16 cellular contexts compared by ENCODE assay signal in the genomic region with DNA sequence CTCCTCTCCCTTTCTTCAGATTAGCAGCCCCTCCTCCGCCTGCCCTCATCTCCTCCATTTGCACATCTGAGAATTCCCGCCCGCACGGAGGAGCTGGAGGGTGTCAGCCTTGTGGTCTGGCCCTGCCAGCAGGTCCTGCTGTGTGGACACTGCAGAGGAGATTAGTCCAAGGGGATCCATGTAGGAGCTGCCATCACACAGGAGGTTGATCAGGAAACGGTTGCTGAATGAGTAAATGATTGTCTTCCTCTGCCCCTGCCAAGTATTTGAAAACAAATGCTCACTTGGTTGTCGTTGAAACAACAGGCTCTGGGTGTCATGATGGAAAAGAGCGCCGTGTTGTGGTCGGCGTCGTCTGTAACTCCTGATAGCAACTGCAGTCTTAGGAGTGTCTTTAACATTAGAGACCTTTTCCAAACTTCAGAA.
DNase-seq lines count a peak whose midpoint lies in the region; ATAC-seq and TF ChIP-seq lines count a peak whose summit lies in the region.
"Had no signal": no experiment of that assay in that cellular context is flagged by ENCODE, and none has a peak within 500 bp of the region (broad histone marks: within the 10 kb centered on the region; RNA-seq: fewer than 3 reads in every experiment).

No MANE protein-coding gene starts in this region.

- H3K4me3 Mint-ChIP-seq in stimulated activated memory B cell treated with anti-CD40 and anti-IgM and Interleukin-4, amounts not matched to agents 10 μg/mL and 1 μg/mL and 100 μg/mL, for 72 hours: no peak overlapping the region
- H3K4me3 Mint-ChIP-seq: activated CD4-positive, alpha-beta T cell treated with anti-CD3 and anti-CD28 coated beads, Interleukin-2, amount 10 ng/mL, durations not matched to agents 7 days and 5 days; CD14-positive monocyte had no signal

- CTCF ChIA-PET in IMR-90 (lab: Yijun Ruan, JAX): no interaction called here

- H3K4me3 ChIP-seq in IMR-90 (ENCODE audit: insufficient read depth, low read depth, low read length): no peak overlapping the region
- no peak overlapping the region for H3K4me3 ChIP-seq in brain microvascular endothelial cell (ENCODE audit: low read depth, low read length)
- H3K4me3 ChIP-seq: ascending aorta had no signal

- H3K4me2 ChIP-seq in IMR-90 (ENCODE audit: low read depth, low read length): no peak overlapping the region

- H3K9me1 ChIP-seq in IMR-90 (ENCODE audit: insufficient read depth, low read length): peaks cover 16% of the 10 kb centered on the region

- peaks cover 62% of the 10 kb centered on the region for H3K36me3 Mint-ChIP-seq in stimulated activated memory B cell treated with anti-CD40 and anti-IgM and Interleukin-4, amounts not matched to agents 10 μg/mL and 1 μg/mL and 100 μg/mL, for 72 hours

- peak overlapping the region; percentile 14 for H2BK5ac ChIP-seq in IMR-90 (ENCODE audit: low read depth, low read length, poor library complexity, severe bottlenecking)

- POLR2A ChIA-PET in IMR-90 (lab: Charles Lee; ENCODE audit: unreplicated experiment): no interaction called here

- TF ChIP-seq RAD21 in IMR-90 (IDR thresholded peaks at IDR 0.05; ENCODE audit: low read length): 0 out of 2 replicates have a peak, but pooled peaks have one; percentile 1

- peaks cover 3% of the 10 kb centered on the region; the same call in 1 of the 2 replicates for H3K4me1 ChIP-seq in IMR-90 (ENCODE audit: control insufficient read depth, insufficient read depth, low read length)

- no peaks in the 10 kb centered on the region for H3K79me1 ChIP-seq in IMR-90 (ENCODE audit: low read depth in 1 of 2, low read length in 2 of 2)

- no peaks in the 10 kb centered on the region for H4K20me1 ChIP-seq in IMR-90 (ENCODE audit: insufficient read depth, low read length)

- H3K27me3 Mint-ChIP-seq in stimulated activated memory B cell treated with anti-CD40 and anti-IgM and Interleukin-4, amounts not matched to agents 10 μg/mL and 1 μg/mL and 100 μg/mL, for 72 hours: no peaks in the 10 kb centered on the region
- H3K27me3 Mint-ChIP-seq: activated CD4-positive, alpha-beta T cell treated with anti-CD3 and anti-CD28 coated beads, Interleukin-2, amount 10 ng/mL, durations not matched to agents 7 days and 5 days had no signal

- DNase-seq in IMR-90 (peak; percentile 11), brain microvascular endothelial cell (peak; percentile 72), iPS-NIHi7 (ENCODE audit: extremely low spot score) (peak; percentile 63), retina (peak; percentile 54), G401 (ENCODE audit: low spot score) (no peak), NCI-H1048 (lab: John Stamatoyannopoulos, UW) (no peak)
- DNase-seq: activated CD4-positive, alpha-beta T cell treated with anti-CD3 and anti-CD28 coated beads, Interleukin-2, amount 10 ng/mL, durations not matched to agents 7 days and 5 days; hippocampal formation; PC-3; stimulated activated CD4-positive, alpha-beta T cell treated with anti-CD3 and anti-CD28 coated beads, Interleukin-4, amount 100 ng/mL, for 24 hours; stimulated activated naive CD4-positive, alpha-beta T cell; T-helper 1 cell had no signal

- no peak overlapping the region for H3K27ac Mint-ChIP-seq in stimulated activated memory B cell treated with anti-CD40 and anti-IgM and Interleukin-4, amounts not matched to agents 10 μg/mL and 1 μg/mL and 100 μg/mL, for 72 hours
- H3K27ac Mint-ChIP-seq: activated CD4-positive, alpha-beta T cell treated with anti-CD3 and anti-CD28 coated beads, Interleukin-2, amount 10 ng/mL, durations not matched to agents 7 days and 5 days had no signal

- no peak overlapping the region for H4K5ac ChIP-seq in IMR-90 (ENCODE audit: low read depth, low read length)

- H3K56ac ChIP-seq in IMR-90 (ENCODE audit: extremely low read depth, insufficient read depth, low read length): no peak overlapping the region

- H3K27ac ChIP-seq in IMR-90 (ENCODE audit: insufficient read depth, low read length) (no peak overlapping the region), brain microvascular endothelial cell (peak overlapping the region; percentile 37)
- H3K27ac ChIP-seq: ascending aorta had no signal

- H3K4me1 Mint-ChIP-seq in stimulated activated memory B cell treated with anti-CD40 and anti-IgM and Interleukin-4, amounts not matched to agents 10 μg/mL and 1 μg/mL and 100 μg/mL, for 72 hours: peaks cover 8% of the 10 kb centered on the region
- H3K4me1 Mint-ChIP-seq: activated CD4-positive, alpha-beta T cell treated with anti-CD3 and anti-CD28 coated beads, Interleukin-2, amount 10 ng/mL, durations not matched to agents 7 days and 5 days; CD14-positive monocyte had no signal

- H3K27me3 ChIP-seq in IMR-90 (ENCODE audit: control insufficient read depth, insufficient read depth, low read length) (no peaks in the 10 kb centered on the region), brain microvascular endothelial cell (replicated peaks) (no peaks in the 10 kb centered on the region)
- H3K27me3 ChIP-seq: ascending aorta had no signal

- no peak for TF ChIP-seq CTCF in IMR-90 (conservative IDR thresholded peaks at IDR 0.05; ENCODE audit: low read depth, low read length)
- peak; percentile 56 for TF ChIP-seq CTCF in brain microvascular endothelial cell (IDR thresholded peaks at IDR 0.05; ENCODE audit: low read depth, low read length, missing control alignments)

- no peak overlapping the region for H4K8ac ChIP-seq in IMR-90 (ENCODE audit: low read depth in 2 of 2, low read length in 2 of 2)

- no peaks in the 10 kb centered on the region for H3K9me3 ChIP-seq in IMR-90 (ENCODE audit: control insufficient read depth, insufficient read depth, low read length)
- H3K9me3 ChIP-seq: ascending aorta had no signal

- no peak overlapping the region for H2BK20ac ChIP-seq in IMR-90 (ENCODE audit: low read depth, low read length)

- H3K14ac ChIP-seq in IMR-90 (replicated peaks; ENCODE audit: low read depth, low read length): 0 out of 2 replicates have a peak overlapping the region, but pooled peaks have one; percentile 34

- peak overlapping the region; percentile 24 for H2AFZ ChIP-seq in IMR-90 (replicated peaks; ENCODE audit: low read length, poor library complexity)

- no peak overlapping the region for H2BK120ac ChIP-seq in IMR-90 (ENCODE audit: low read depth, low read length)

- H3K4ac ChIP-seq in IMR-90 (ENCODE audit: low read depth, low read length): peak overlapping the region; percentile 0; the same call in 1 of the 2 replicates

- intact Hi-C loops in IMR-90 (cut with micrococcal nuclease): no loop called here

- in situ Hi-C loops in IMR-90 (cut with MboI; ENCODE audit: low sequenced_read_pairs) (no loop called here), brain microvascular endothelial cell (cut with HindIII; ENCODE audit: low pct_ligation_motif_present, low sequenced_read_pairs) (no loop called here), G401 (cut with HindIII; ENCODE audit: low sequenced_read_pairs) (no loop called here)

- peak overlapping the region; percentile 16; the same call in 1 of the 2 replicates for H2AK5ac ChIP-seq in IMR-90 (ENCODE audit: low read depth, low read length)

- TF ChIP-seq POLR2A in IMR-90 (IDR thresholded peaks at IDR 0.05; ENCODE audit: low read depth, low read length): no peak

- no peak overlapping the region; the same call in 1 of the 2 replicates for H4K91ac ChIP-seq in IMR-90 (ENCODE audit: insufficient read depth, low read depth, low read length)

- H3K9me3 Mint-ChIP-seq in stimulated activated memory B cell treated with anti-CD40 and anti-IgM and Interleukin-4, amounts not matched to agents 10 μg/mL and 1 μg/mL and 100 μg/mL, for 72 hours: no peaks in the 10 kb centered on the region
- H3K9me3 Mint-ChIP-seq: activated CD4-positive, alpha-beta T cell treated with anti-CD3 and anti-CD28 coated beads, Interleukin-2, amount 10 ng/mL, durations not matched to agents 7 days and 5 days; CD14-positive monocyte had no signal

- ATAC-seq in IMR-90 (ENCODE audit: low read depth): no peak
- ATAC-seq in stimulated activated memory B cell treated with anti-CD40 and anti-IgM and Interleukin-4, amounts not matched to agents 10 μg/mL and 1 μg/mL and 100 μg/mL, for 72 hours: no peak
- no peak for ATAC-seq in GM19395 (IDR thresholded peaks at IDR 0.05; ENCODE audit: unreplicated experiment)
- ATAC-seq: PC-3 had no signal

- H3K36me3 ChIP-seq in IMR-90 (ENCODE audit: control insufficient read depth, insufficient read depth, low read length) (peaks cover 40% of the 10 kb centered on the region), brain microvascular endothelial cell (replicated peaks) (peaks cover 2% of the 10 kb centered on the region)

- H3K9ac ChIP-seq in IMR-90 (ENCODE audit: low read depth, low read length): no peak overlapping the region

- H2AK9ac ChIP-seq in IMR-90 (replicated peaks; ENCODE audit: low read depth, low read length, poor library complexity): no peak overlapping the region

- dilution Hi-C loops in IMR-90 (cut with HindIII; ENCODE audit: low sequenced_read_pairs, unreplicated experiment): no loop called here

- no TSS peak for BruUV-seq in IMR-90 (replicated peaks; lab: Mats Ljungman, UMichigan)

- H2BK15ac ChIP-seq in IMR-90 (ENCODE audit: low read depth, low read length): no peak overlapping the region

- no peak overlapping the region for H3K18ac ChIP-seq in IMR-90 (ENCODE audit: low read depth, low read length)

- no peak overlapping the region for H3K23ac ChIP-seq in IMR-90 (ENCODE audit: low read depth, low read length)

- WGBS in IMR-90 (ENCODE audit: extremely low coverage in 2 of 2, insufficient read length in 1 of 2), 2 experiments: 0% methylated on average over 2 of the region's 11 CpGs; no CpG with 5 or more reads in 1 of the 2 experiments

TF ChIP-seq in IMR-90, 13 proteins besides CTCF, POLR2A, EP300 and RAD21 (continues in another document):
- TF ChIP-seq MAFK (IDR thresholded peaks at IDR 0.05; ENCODE audit: low read depth, low read length): no peak
- TF ChIP-seq, protein P1, sequence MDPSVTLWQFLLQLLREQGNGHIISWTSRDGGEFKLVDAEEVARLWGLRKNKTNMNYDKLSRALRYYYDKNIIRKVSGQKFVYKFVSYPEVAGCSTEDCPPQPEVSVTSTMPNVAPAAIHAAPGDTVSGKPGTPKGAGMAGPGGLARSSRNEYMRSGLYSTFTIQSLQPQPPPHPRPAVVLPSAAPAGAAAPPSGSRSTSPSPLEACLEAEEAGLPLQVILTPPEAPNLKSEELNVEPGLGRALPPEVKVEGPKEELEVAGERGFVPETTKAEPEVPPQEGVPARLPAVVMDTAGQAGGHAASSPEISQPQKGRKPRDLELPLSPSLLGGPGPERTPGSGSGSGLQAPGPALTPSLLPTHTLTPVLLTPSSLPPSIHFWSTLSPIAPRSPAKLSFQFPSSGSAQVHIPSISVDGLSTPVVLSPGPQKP (IDR thresholded peaks at IDR 0.05; ENCODE audit: borderline replicate concordance, low read depth, low read length): no peak
- no peak for TF ChIP-seq SMC3 (IDR thresholded peaks at IDR 0.05; ENCODE audit: low read depth, low read length)
- no peak for TF ChIP-seq FOS (IDR thresholded peaks at IDR 0.05; ENCODE audit: low read depth, low read length)
- no peak for TF ChIP-seq RFX5 (IDR thresholded peaks at IDR 0.05; ENCODE audit: low read depth, low read length)
- TF ChIP-seq CHD1 (IDR thresholded peaks at IDR 0.05; ENCODE audit: low read depth, low read length): no peak
- no peak for TF ChIP-seq BHLHE40 (IDR thresholded peaks at IDR 0.05; ENCODE audit: low read depth, low read length)
- TF ChIP-seq MAZ (IDR thresholded peaks at IDR 0.05; ENCODE audit: borderline replicate concordance, low read depth, low read length): no peak

Comparison
In these comparisons a context has a peak if more than half of its experiments do, and no peak if none do; other contexts are left out.
1. DNase-seq: peak in IMR-90 (single experiment), brain microvascular endothelial cell (single experiment), iPS-NIHi7 (single experiment) and retina (single experiment); none in G401 (single experiment) and NCI-H1048 (single experiment).